8 cellular contexts compared by ENCODE assay signal in the genomic region with DNA sequence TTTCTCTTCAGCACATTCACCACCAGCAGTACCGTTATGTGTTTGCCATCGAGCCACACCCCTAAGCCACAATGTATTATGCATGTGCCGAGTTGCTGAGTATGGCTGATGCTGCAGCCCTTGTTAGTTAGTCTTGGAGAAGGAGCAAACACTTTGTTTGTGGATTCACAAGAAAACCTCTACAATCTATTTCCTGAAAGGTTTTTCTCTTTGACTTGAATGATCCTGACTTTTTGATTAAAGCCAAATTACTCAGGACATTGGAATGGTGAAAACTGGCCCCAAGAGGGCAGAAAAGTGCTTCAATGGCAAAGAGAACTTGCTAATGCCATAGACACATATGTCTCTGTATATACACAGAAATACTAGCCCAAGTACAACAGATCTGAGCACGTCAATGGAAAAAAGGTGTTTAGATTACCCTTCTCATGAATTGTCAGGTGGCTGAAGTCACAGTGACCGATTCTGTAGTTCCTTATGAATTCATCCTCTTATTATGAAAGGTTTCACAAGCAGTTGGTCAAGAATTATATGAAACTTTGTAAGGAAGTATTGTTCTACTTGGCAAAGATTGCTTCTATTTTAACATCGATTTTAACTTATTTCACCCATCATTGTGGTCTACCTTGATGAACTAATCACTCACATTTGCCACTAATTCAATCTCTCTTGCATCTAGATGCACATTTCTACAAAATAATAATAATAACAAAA.
DNase-seq lines count a peak whose midpoint lies in the region; ATAC-seq and TF ChIP-seq lines count a peak whose summit lies in the region.

No MANE protein-coding gene starts in this region.

- no peak overlapping the region for H3K4me3 ChIP-seq in Panc1 (ENCODE audit: low read depth in 2 of 2, low read length in 2 of 2)

- CTCF ChIA-PET in Panc1 (lab: Charles Lee), result no interaction called here

- BruUV-seq in Panc1 (replicated peaks; lab: Mats Ljungman, UMichigan), result no TSS peak

- DNase-seq in DMS153 (lab: John Stamatoyannopoulos, UW) (peak; percentile 33), DMS153 treated with DMSO at 0.1 percent for 48 hours (lab: John Stamatoyannopoulos, UW; ENCODE audit: unreplicated experiment) (no peak), Panc1 (ENCODE audit: low read depth, low spot score) (peak; percentile 82), fibroblast of the conjunctiva (ENCODE audit: low read depth) (peak; percentile 70), substantia nigra (lab: John Stamatoyannopoulos, UW) (peak in 26 of 49 donors; percentile 1 to 43 (median 10))

- H3K9me3 ChIP-seq in Panc1 (ENCODE audit: control insufficient read depth, insufficient read depth, low read depth, low read length), result no peaks in the 10 kb centered on the region

- ATAC-seq in Panc1 (peak; percentile 58; the same call in 1 of the 2 replicates), HG03108 (IDR thresholded peaks at IDR 0.05; ENCODE audit: unreplicated experiment) (no peak), GM21447 (IDR thresholded peaks at IDR 0.05; ENCODE audit: unreplicated experiment) (no peak), HG03521 (IDR thresholded peaks at IDR 0.05; ENCODE audit: unreplicated experiment) (no peak)

- H3K27ac ChIP-seq in Panc1 (ENCODE audit: low read length) (peak overlapping the region; percentile 24), substantia nigra (ENCODE audit: low read depth, low read length, poor library complexity, severe bottlenecking) (no peak overlapping the region)

- POLR2A ChIA-PET in Panc1 (lab: Charles Lee), result no interaction called here

- no peaks in the 10 kb centered on the region for H3K36me3 ChIP-seq in Panc1 (ENCODE audit: control insufficient read depth, insufficient read depth, low read length)

- H3K4me1 ChIP-seq in Panc1 (ENCODE audit: control insufficient read depth, insufficient read depth, low read length), result peaks cover 43% of the 10 kb centered on the region

- in situ Hi-C loops in Panc1 (cut with HindIII; ENCODE audit: low pct_unique_long_range_greater_than_20kb, low sequenced_read_pairs), result no loop called here

- peak; percentile 58 for TF ChIP-seq CTCF in Panc1 (IDR thresholded peaks at IDR 0.05)

- H3K27me3 ChIP-seq in Panc1 (ENCODE audit: control insufficient read depth, insufficient read depth, low read length), result no peaks in the 10 kb centered on the region

- intact Hi-C loops in Panc1 (cut with micrococcal nuclease; ENCODE audit: unreplicated experiment), result no loop called here
